In genomic region chr14:96797188-96797942, GRCh38 we compare ENCODE assay signal across 1 cellular context.
TF ChIP-seq lines count a peak whose summit lies in the region.

VRK1 (plus strand) TSS chr14:96797382; CDS start chr14:96833472, 36,090 bp downstream.

TF ChIP-seq in K562, 482 proteins besides CTCF, POLR2A, EP300 and RAD21 (continued from another document and continues in another):
- no peak for TF ChIP-seq SREBF2 (CRISPR knock-in tag; IDR thresholded peaks at IDR 0.05)
- TF ChIP-seq C11orf30 (IDR thresholded peaks at IDR 0.05; ENCODE audit: low read depth): peak; percentile 69
- peak; percentile 35 for TF ChIP-seq NEUROD1 (IDR thresholded peaks at IDR 0.05; ENCODE audit: borderline replicate concordance, low read depth, low read length, partially characterized antibody)
- peak; percentile 89 for TF ChIP-seq SIN3B (IDR thresholded peaks at IDR 0.05; ENCODE audit: low read depth)
- TF ChIP-seq TCF3 (CRISPR knock-in tag; IDR thresholded peaks at IDR 0.05): peak; percentile 1; the same call in 1 of the 2 replicates
- TF ChIP-seq ZNF41 (CRISPR knock-in tag; conservative IDR thresholded peaks at IDR 0.05): no peak
- TF ChIP-seq, protein P1, sequence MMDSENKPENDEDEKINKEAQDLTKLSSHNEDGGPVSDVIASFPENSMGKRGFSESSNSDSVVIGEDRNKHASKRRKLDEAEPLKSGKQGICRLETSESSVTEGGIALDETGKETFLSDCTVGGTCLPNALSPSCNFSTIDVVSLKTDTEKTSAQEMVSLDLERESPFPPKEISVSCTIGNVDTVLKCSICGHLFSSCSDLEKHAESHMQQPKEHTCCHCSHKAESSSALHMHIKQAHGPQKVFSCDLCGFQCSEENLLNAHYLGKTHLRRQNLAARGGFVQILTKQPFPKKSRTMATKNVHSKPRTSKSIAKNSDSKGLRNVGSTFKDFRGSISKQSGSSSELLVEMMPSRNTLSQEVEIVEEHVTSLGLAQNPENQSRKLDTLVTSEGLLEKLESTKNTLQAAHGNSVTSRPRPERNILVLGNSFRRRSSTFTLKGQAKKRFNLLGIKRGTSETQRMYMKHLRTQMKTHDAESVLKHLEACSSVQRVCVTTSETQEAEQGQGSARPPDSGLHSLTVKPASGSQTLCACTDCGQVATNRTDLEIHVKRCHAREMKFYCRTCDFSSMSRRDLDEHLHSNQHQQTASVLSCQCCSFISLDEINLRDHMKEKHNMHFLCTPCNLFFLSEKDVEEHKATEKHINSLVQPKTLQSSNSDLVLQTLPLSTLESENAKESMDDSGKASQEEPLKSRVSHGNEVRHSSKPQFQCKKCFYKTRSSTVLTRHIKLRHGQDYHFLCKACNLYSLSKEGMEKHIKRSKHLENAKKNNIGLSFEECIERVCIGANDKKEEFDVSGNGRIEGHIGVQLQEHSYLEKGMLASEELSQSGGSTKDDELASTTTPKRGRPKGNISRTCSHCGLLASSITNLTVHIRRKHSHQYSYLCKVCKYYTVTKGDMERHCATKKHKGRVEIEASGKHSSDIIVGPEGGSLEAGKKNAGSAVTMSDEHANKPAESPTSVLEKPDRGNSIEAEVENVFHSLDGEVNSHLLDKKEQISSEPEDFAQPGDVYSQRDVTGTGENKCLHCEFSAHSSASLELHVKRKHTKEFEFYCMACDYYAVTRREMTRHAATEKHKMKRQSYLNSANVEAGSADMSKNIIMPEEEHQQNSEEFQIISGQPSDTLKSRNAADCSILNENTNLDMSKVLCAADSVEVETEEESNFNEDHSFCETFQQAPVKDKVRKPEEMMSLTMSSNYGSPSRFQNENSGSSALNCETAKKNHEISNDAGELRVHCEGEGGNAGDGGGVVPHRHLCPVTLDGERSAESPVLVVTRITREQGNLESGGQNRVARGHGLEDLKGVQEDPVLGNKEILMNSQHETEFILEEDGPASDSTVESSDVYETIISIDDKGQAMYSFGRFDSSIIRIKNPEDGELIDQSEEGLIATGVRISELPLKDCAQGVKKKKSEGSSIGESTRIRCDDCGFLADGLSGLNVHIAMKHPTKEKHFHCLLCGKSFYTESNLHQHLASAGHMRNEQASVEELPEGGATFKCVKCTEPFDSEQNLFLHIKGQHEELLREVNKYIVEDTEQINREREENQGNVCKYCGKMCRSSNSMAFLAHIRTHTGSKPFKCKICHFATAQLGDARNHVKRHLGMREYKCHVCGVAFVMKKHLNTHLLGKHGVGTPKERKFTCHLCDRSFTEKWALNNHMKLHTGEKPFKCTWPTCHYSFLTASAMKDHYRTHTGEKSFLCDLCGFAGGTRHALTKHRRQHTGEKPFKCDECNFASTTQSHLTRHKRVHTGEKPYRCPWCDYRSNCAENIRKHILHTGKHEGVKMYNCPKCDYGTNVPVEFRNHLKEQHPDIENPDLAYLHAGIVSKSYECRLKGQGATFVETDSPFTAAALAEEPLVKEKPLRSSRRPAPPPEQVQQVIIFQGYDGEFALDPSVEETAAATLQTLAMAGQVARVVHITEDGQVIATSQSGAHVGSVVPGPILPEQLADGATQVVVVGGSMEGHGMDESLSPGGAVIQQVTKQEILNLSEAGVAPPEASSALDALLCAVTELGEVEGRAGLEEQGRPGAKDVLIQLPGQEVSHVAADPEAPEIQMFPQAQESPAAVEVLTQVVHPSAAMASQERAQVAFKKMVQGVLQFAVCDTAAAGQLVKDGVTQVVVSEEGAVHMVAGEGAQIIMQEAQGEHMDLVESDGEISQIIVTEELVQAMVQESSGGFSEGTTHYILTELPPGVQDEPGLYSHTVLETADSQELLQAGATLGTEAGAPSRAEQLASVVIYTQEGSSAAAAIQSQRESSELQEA (IDR thresholded peaks at IDR 0.05; ENCODE audit: low read depth): no peak
- no peak; the same call in 1 of the 2 replicates for TF ChIP-seq TCF7 (IDR thresholded peaks at IDR 0.05; ENCODE audit: borderline replicate concordance)
- TF ChIP-seq, protein P2, sequence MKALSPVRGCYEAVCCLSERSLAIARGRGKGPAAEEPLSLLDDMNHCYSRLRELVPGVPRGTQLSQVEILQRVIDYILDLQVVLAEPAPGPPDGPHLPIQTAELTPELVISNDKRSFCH (CRISPR knock-in tag; IDR thresholded peaks at IDR 0.05): no peak
- TF ChIP-seq, protein P2 (tag; IDR thresholded peaks at IDR 0.05): peak; percentile 67
- no peak for TF ChIP-seq TAF15 (IDR thresholded peaks at IDR 0.05; ENCODE audit: low read depth, low read length)
- TF ChIP-seq DIDO1 (tag; IDR thresholded peaks at IDR 0.05; ENCODE audit: low read depth): no peak
- TF ChIP-seq NFIC (IDR thresholded peaks at IDR 0.05): no peak
- TF ChIP-seq JUND (IDR thresholded peaks at IDR 0.05; ENCODE audit: borderline replicate concordance, low read depth, low read length): peak; percentile 40; the same call in 1 of the 2 replicates
- TF ChIP-seq JUND (tag; IDR thresholded peaks at IDR 0.05; ENCODE audit: borderline replicate concordance, low read depth, low read length): no peak; the same call in 2 of the 3 replicates
- TF ChIP-seq CBFB (CRISPR knock-in tag; IDR thresholded peaks at IDR 0.05): no peak
- no peak for TF ChIP-seq ZNF445 (CRISPR knock-in tag; IDR thresholded peaks at IDR 0.05; ENCODE audit: low read depth)
- TF ChIP-seq CHD4 (IDR thresholded peaks at IDR 0.05; ENCODE audit: insufficient read depth, insufficient replicate concordance, low read depth, low read length, poor library complexity, severe bottlenecking): no peak
- TF ChIP-seq, protein P3, sequence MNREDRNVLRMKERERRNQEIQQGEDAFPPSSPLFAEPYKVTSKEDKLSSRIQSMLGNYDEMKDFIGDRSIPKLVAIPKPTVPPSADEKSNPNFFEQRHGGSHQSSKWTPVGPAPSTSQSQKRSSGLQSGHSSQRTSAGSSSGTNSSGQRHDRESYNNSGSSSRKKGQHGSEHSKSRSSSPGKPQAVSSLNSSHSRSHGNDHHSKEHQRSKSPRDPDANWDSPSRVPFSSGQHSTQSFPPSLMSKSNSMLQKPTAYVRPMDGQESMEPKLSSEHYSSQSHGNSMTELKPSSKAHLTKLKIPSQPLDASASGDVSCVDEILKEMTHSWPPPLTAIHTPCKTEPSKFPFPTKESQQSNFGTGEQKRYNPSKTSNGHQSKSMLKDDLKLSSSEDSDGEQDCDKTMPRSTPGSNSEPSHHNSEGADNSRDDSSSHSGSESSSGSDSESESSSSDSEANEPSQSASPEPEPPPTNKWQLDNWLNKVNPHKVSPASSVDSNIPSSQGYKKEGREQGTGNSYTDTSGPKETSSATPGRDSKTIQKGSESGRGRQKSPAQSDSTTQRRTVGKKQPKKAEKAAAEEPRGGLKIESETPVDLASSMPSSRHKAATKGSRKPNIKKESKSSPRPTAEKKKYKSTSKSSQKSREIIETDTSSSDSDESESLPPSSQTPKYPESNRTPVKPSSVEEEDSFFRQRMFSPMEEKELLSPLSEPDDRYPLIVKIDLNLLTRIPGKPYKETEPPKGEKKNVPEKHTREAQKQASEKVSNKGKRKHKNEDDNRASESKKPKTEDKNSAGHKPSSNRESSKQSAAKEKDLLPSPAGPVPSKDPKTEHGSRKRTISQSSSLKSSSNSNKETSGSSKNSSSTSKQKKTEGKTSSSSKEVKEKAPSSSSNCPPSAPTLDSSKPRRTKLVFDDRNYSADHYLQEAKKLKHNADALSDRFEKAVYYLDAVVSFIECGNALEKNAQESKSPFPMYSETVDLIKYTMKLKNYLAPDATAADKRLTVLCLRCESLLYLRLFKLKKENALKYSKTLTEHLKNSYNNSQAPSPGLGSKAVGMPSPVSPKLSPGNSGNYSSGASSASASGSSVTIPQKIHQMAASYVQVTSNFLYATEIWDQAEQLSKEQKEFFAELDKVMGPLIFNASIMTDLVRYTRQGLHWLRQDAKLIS (CRISPR knock-in tag; IDR thresholded peaks at IDR 0.05): no peak; the same call in 1 of the 2 replicates
- no peak for TF ChIP-seq ZNF707 (CRISPR knock-in tag; conservative IDR thresholded peaks at IDR 0.05)
- no peak for TF ChIP-seq MITF (IDR thresholded peaks at IDR 0.05)
- peak; percentile 87 for TF ChIP-seq CREM (IDR thresholded peaks at IDR 0.05; ENCODE audit: low read depth)
- TF ChIP-seq ZBTB9 (CRISPR knock-in tag; IDR thresholded peaks at IDR 0.05): 0 out of 2 replicates have a peak, but pooled peaks have one; percentile 57
- TF ChIP-seq SIN3A (IDR thresholded peaks at IDR 0.05; ENCODE audit: borderline replicate concordance in 2 of 2, control insufficient read depth in 1 of 2, low read depth in 2 of 2, low read length in 2 of 2): peak in 1 of 2 experiments; percentile 81; a peak in 3 of 4 replicates
- no peak for TF ChIP-seq ZBTB5 (IDR thresholded peaks at IDR 0.05)
- peak; percentile 98 for TF ChIP-seq RBBP5 (IDR thresholded peaks at IDR 0.05; ENCODE audit: borderline replicate concordance, insufficient read depth, low read length, poor library complexity, severe bottlenecking)
- TF ChIP-seq, protein P4, sequence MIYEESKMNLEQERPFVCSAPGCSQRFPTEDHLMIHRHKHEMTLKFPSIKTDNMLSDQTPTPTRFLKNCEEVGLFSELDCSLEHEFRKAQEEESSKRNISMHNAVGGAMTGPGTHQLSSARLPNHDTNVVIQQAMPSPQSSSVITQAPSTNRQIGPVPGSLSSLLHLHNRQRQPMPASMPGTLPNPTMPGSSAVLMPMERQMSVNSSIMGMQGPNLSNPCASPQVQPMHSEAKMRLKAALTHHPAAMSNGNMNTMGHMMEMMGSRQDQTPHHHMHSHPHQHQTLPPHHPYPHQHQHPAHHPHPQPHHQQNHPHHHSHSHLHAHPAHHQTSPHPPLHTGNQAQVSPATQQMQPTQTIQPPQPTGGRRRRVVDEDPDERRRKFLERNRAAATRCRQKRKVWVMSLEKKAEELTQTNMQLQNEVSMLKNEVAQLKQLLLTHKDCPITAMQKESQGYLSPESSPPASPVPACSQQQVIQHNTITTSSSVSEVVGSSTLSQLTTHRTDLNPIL (CRISPR knock-in tag; IDR thresholded peaks at IDR 0.05): no peak
- TF ChIP-seq CBFA2T3 (IDR thresholded peaks at IDR 0.05): no peak
- TF ChIP-seq ZNF561 (CRISPR knock-in tag; conservative IDR thresholded peaks at IDR 0.05): no peak
- TF ChIP-seq CBX5 (IDR thresholded peaks at IDR 0.05; ENCODE audit: borderline replicate concordance, low read depth): no peak
- no peak for TF ChIP-seq ZNF239 (CRISPR knock-in tag; IDR thresholded peaks at IDR 0.05)
- TF ChIP-seq ZNF699 (CRISPR knock-in tag; IDR thresholded peaks at IDR 0.05; ENCODE audit: insufficient replicate concordance): no peak
- TF ChIP-seq ZHX1 (conservative IDR thresholded peaks at IDR 0.05; ENCODE audit: low read length): no peak
- TF ChIP-seq SOX6 (IDR thresholded peaks at IDR 0.05): 0 out of 2 replicates have a peak, but pooled peaks have one; percentile 22
- no peak for TF ChIP-seq TSC22D4 (tag; IDR thresholded peaks at IDR 0.05)
- no peak for TF ChIP-seq MAFF (IDR thresholded peaks at IDR 0.05; ENCODE audit: low read length)
- no peak for TF ChIP-seq MXD1 (CRISPR knock-in tag; IDR thresholded peaks at IDR 0.05; ENCODE audit: borderline replicate concordance, poor library complexity, severe bottlenecking)
- no peak for TF ChIP-seq NFXL1 (CRISPR knock-in tag; IDR thresholded peaks at IDR 0.05)
